ENCODE assay signal across 17 cellular contexts in genomic region chr15:40911693-40912092, GRCh38. TPM values are rescaled to one million over a fixed set of nuclear protein-coding genes. Genes with fewer than 3 reads are reported as not detected.
DNase-seq lines count a peak whose midpoint lies in the region; ATAC-seq and TF ChIP-seq lines count a peak whose summit lies in the region.
"Had no signal": no experiment of that assay in that cellular context is flagged by ENCODE, and none has a peak within 500 bp of the region (broad histone marks: within the 10 kb centered on the region; RNA-seq: fewer than 3 reads in every experiment).

No MANE protein-coding gene starts in this region.

- CTCF ChIA-PET in HEK293T (lab: Yijun Ruan, JAX): interaction anchor here (0.5 to 0.6 kb wide), 2 partner anchors 9 to 263 kb away, joined by 4 to 5 read pairs; no protein-coding TSS in a partner anchor

- H3K4me3 Mint-ChIP-seq in nephron: no peak overlapping the region
- H3K4me3 Mint-ChIP-seq: CD4-positive, alpha-beta memory T cell had no signal

- WGBS in hepatocyte (ENCODE audit: low lambda C conversion rate, missing lambda C conversion rate): 92% methylated on average over 2 of the region's 2 CpGs

- peak overlapping the region; percentile 90 to 95 (median 92) for H3K27ac Mint-ChIP-seq in nephron

- H3K36me3 ChIP-seq in hepatocyte (replicated peaks; ENCODE audit: insufficient read depth, low read depth) (no peaks in the 10 kb centered on the region), upper lobe of right lung (no peaks in the 10 kb centered on the region), brain microvascular endothelial cell (replicated peaks) (no peaks in the 10 kb centered on the region)

- H3K4me1 Mint-ChIP-seq in nephron: peaks cover 27% of the 10 kb centered on the region

- H4K20me1 ChIP-seq in hepatocyte (ENCODE audit: insufficient read depth, poor library complexity, severe bottlenecking): no peaks in the 10 kb centered on the region

- H3K27ac ChIP-seq in VCaP (peak overlapping the region; percentile 67), hepatocyte (peak overlapping the region; percentile 69), upper lobe of right lung (peak overlapping the region; percentile 6), brain microvascular endothelial cell (no peak overlapping the region)
- H3K27ac ChIP-seq: GM23248, RWPE1 had no signal

- no peak for ATAC-seq in upper lobe of right lung
- ATAC-seq: PC-3 had no signal

- no peaks in the 10 kb centered on the region for H3K9me2 ChIP-seq in hepatocyte (replicated peaks; ENCODE audit: insufficient read depth)

- no peaks in the 10 kb centered on the region for H3K36me3 Mint-ChIP-seq in nephron (ENCODE audit: low read depth)
- H3K36me3 Mint-ChIP-seq: CD4-positive, alpha-beta memory T cell had no signal

- H3K4me3 ChIP-seq in hepatocyte: no peak overlapping the region
- H3K4me3 ChIP-seq in upper lobe of right lung: no peak overlapping the region
- H3K4me3 ChIP-seq in brain microvascular endothelial cell (ENCODE audit: low read depth, low read length): no peak overlapping the region
- H3K4me3 ChIP-seq: GM23248 had no signal

- intact Hi-C loops in upper lobe of right lung (cut with DNase I): no loop called here

- POLR2A ChIA-PET in HEK293T (lab: Yijun Ruan, JAX): no interaction called here

- H3K9me3 ChIP-seq in hepatocyte (ENCODE audit: low read depth) (no peaks in the 10 kb centered on the region), upper lobe of right lung (no peaks in the 10 kb centered on the region)

- H3K4me2 ChIP-seq in hepatocyte: no peak overlapping the region

- peaks cover 1% of the 10 kb centered on the region for H3K27me3 Mint-ChIP-seq in nephron (ENCODE audit: low read depth)
- H3K27me3 Mint-ChIP-seq: CD4-positive, alpha-beta memory T cell had no signal

- H3K27me3 ChIP-seq in hepatocyte (no peaks in the 10 kb centered on the region), upper lobe of right lung (no peaks in the 10 kb centered on the region), brain microvascular endothelial cell (replicated peaks) (no peaks in the 10 kb centered on the region)

- H3K9me3 Mint-ChIP-seq in nephron: no peaks in the 10 kb centered on the region
- H3K9me3 Mint-ChIP-seq: CD4-positive, alpha-beta memory T cell had no signal

- no peaks in the 10 kb centered on the region for H3K79me2 ChIP-seq in hepatocyte

- DNase-seq in hepatocyte (ENCODE audit: low spot score): no peak
- no peak for DNase-seq in upper lobe of right lung
- no peak for DNase-seq in HEK293T (ENCODE audit: extremely low spot score)
- no peak for DNase-seq in brain microvascular endothelial cell
- no peak for DNase-seq in ecto neural progenitor cell (ENCODE audit: low spot score)
- DNase-seq: Calu3; CD4-positive, alpha-beta memory T cell; DMS79; GM23248; KBM-7; NCI-H2171; NCI-H446 treated with DMSO at 0.1 percent for 48 hours; NCI-H748 treated with DMSO at 0.1 percent for 48 hours; PC-3 had no signal

- in situ Hi-C loops in brain microvascular endothelial cell (cut with HindIII; ENCODE audit: low pct_ligation_motif_present, low sequenced_read_pairs): loop anchor here (25.0 kb wide), 1 partner anchor 101 kb away; no protein-coding TSS in a partner anchor

- no peak overlapping the region for H2AFZ ChIP-seq in hepatocyte
- H2AFZ ChIP-seq: GM23248 had no signal

- TF ChIP-seq CTCF in VCaP (conservative IDR thresholded peaks at IDR 0.05) (no peak), hepatocyte (IDR thresholded peaks at IDR 0.05; ENCODE audit: poor library complexity) (no peak), nephron (IDR thresholded peaks at IDR 0.05; ENCODE audit: unreplicated experiment in 3 of 3) (no peak), upper lobe of right lung (IDR thresholded peaks at IDR 0.05) (no peak), brain microvascular endothelial cell (IDR thresholded peaks at IDR 0.05; ENCODE audit: low read depth, low read length, missing control alignments) (no peak)

- H3K4me1 ChIP-seq in hepatocyte (ENCODE audit: insufficient read depth): peaks cover 46% of the 10 kb centered on the region
- peaks cover 26% of the 10 kb centered on the region for H3K4me1 ChIP-seq in upper lobe of right lung

TF ChIP-seq in HEK293T, 16 proteins besides CTCF, POLR2A, EP300 and RAD21:
- TF ChIP-seq ZNF384 (IDR thresholded peaks at IDR 0.05) (no peak), BHLHE40 (IDR thresholded peaks at IDR 0.05; ENCODE audit: borderline replicate concordance) (no peak), SP1 (IDR thresholded peaks at IDR 0.05) (no peak), SUZ12 (IDR thresholded peaks at IDR 0.05) (no peak), HDGF (IDR thresholded peaks at IDR 0.05; ENCODE audit: borderline replicate concordance) (no peak), CTBP1 (IDR thresholded peaks at IDR 0.05; ENCODE audit: borderline replicate concordance) (no peak), PKNOX1 (IDR thresholded peaks at IDR 0.05) (no peak), NFRKB (IDR thresholded peaks at IDR 0.05) (no peak), FOXM1 (IDR thresholded peaks at IDR 0.05; ENCODE audit: borderline replicate concordance) (no peak), ELF4 (IDR thresholded peaks at IDR 0.05) (no peak), ARNT (IDR thresholded peaks at IDR 0.05) (no peak), FOXK2 (IDR thresholded peaks at IDR 0.05) (no peak), LEF1 (IDR thresholded peaks at IDR 0.05; ENCODE audit: borderline replicate concordance) (no peak), TARDBP (IDR thresholded peaks at IDR 0.05) (no peak), L3MBTL2 (conservative IDR thresholded peaks at IDR 0.05) (no peak), FOXA1 (IDR thresholded peaks at IDR 0.05) (no peak)

RNA-seq across cellular contexts. Expression of gene VPS18, which starts 17.4 kb away (rescaled TPM):
- total RNA-seq in hepatocyte: 38.3 and 40.1 TPM in 2 replicates
- 34.6 and 40.3 TPM in 2 replicates for polyA plus RNA-seq in hepatocyte
- 24.5 TPM for total RNA-seq in upper lobe of right lung

RNA-seq across cellular contexts. Expression of gene DLL4, which starts 17.4 kb away (rescaled TPM):
- 2.3 and 2.8 TPM in 2 replicates for total RNA-seq in hepatocyte
- polyA plus RNA-seq in hepatocyte: 1.1 TPM in 1 of 2 replicates, not detected in the other
- total RNA-seq in upper lobe of right lung: 22.0 TPM
- total RNA-seq: Calu3; CD4-positive, alpha-beta memory T cell; GM23248 had no signal
- polyA plus RNA-seq: CD4-positive, alpha-beta memory T cell; GM23248 had no signal

RNA-seq across cellular contexts. Expression of gene RHOV, which starts 37.7 kb away (rescaled TPM):
- 1.2 and 1.7 TPM in 2 replicates for total RNA-seq in hepatocyte
- polyA plus RNA-seq in hepatocyte: 5.7 and 6.1 TPM in 2 replicates
- total RNA-seq in upper lobe of right lung: not detected
- total RNA-seq: CD4-positive, alpha-beta memory T cell; GM23248 had no signal
- polyA plus RNA-seq: CD4-positive, alpha-beta memory T cell; GM23248 had no signal

RNA-seq across cellular contexts. Expression of gene CHAC1, which starts 41.6 kb away (rescaled TPM):
- 22.1 and 26.8 TPM in 2 replicates for total RNA-seq in hepatocyte
- polyA plus RNA-seq in hepatocyte: 15.6 and 16.2 TPM in 2 replicates
- 4.4 TPM for total RNA-seq in upper lobe of right lung
